Comparison of ENCODE assay signal across 8 cellular contexts in genomic region chr10:31603245-31604087, GRCh38.
DNase-seq lines count a peak whose midpoint lies in the region; ATAC-seq and TF ChIP-seq lines count a peak whose summit lies in the region.

No MANE protein-coding gene starts in this region.

- DNase-seq in NCI-H82 (lab: John Stamatoyannopoulos, UW) (peak; percentile 98), endodermal cell (peak; percentile 98), mesenteric fat pad (ENCODE audit: low spot score) (peak; percentile 99)
- DNase-seq in activated CD8-positive, alpha-beta memory T cell treated with anti-CD3 and anti-CD28 coated beads, Interleukin-2, amount 50 U/mL, for 4 hours, result peak; percentile 69
- DNase-seq in stimulated activated CD8-positive, alpha-beta memory T cell treated with anti-CD3 and anti-CD28 coated beads, Interleukin-12 subunit alpha, Interleukin-12 subunit beta, amount 100 ng/mL, for 4 hours (ENCODE audit: low read depth), result peak; percentile 57

- H3K27me3 ChIP-seq in endodermal cell (ENCODE audit: control insufficient read depth, insufficient read depth, low read length, poor library complexity, severe bottlenecking), result no peaks in the 10 kb centered on the region

- ATAC-seq in GM19438 (IDR thresholded peaks at IDR 0.05; ENCODE audit: low read depth, unreplicated experiment), result peak; percentile 93
- ATAC-seq in HG03558 (IDR thresholded peaks at IDR 0.05; ENCODE audit: extremely low read depth, unreplicated experiment), result peak; percentile 82

- peak overlapping the region; percentile 83 for H3K27ac Mint-ChIP-seq in endodermal cell

- peak overlapping the region; percentile 52 for H3K27ac ChIP-seq in C4-2B
- H3K27ac ChIP-seq in endodermal cell (ENCODE audit: low read depth, low read length), result peak overlapping the region; percentile 86

- 10 to 84% methylated on average over 6 to 67 of the region's 67 CpGs for WGBS in endodermal cell (ENCODE audit: insufficient coverage in 1 of 2, insufficient read length in 1 of 2), 2 experiments

- H3K9me3 Mint-ChIP-seq in endodermal cell, result no peaks in the 10 kb centered on the region

- H3K4me1 ChIP-seq in endodermal cell (ENCODE audit: control insufficient read depth, insufficient read depth, low read length), result no peaks in the 10 kb centered on the region

- H3K36me3 ChIP-seq in endodermal cell (ENCODE audit: control insufficient read depth, insufficient read depth, low read length), result no peaks in the 10 kb centered on the region

- peak overlapping the region; percentile 88 for H3K4me3 ChIP-seq in endodermal cell (ENCODE audit: low read length)

- H3K9me3 ChIP-seq in endodermal cell (ENCODE audit: control insufficient read depth, low read length), result no peaks in the 10 kb centered on the region

- H3K4me1 Mint-ChIP-seq in endodermal cell, result peaks cover 2% of the 10 kb centered on the region

- TF ChIP-seq CTCF in C4-2B (conservative IDR thresholded peaks at IDR 0.05), result no peak
- peak; percentile 24 for TF ChIP-seq CTCF in endodermal cell (conservative IDR thresholded peaks at IDR 0.05)

- H3K9ac ChIP-seq in endodermal cell (ENCODE audit: extremely low read depth, low read length, poor library complexity, severe bottlenecking), result peak overlapping the region; percentile 59

- peak overlapping the region; percentile 73 for H3K4me3 Mint-ChIP-seq in endodermal cell

- no peaks in the 10 kb centered on the region for H3K36me3 Mint-ChIP-seq in endodermal cell (ENCODE audit: low read depth)

- peaks cover 3% of the 10 kb centered on the region for H3K27me3 Mint-ChIP-seq in endodermal cell (ENCODE audit: insufficient read depth)

Comparison
In these comparisons a context has a peak if more than half of its experiments do, and no peak if none do; other contexts are left out.
1. Peak in every context shown above with its lines: DNase-seq, ATAC-seq, H3K4me3 ChIP-seq and H3K27ac ChIP-seq.